ENCODE assay signal across 24 cellular contexts in genomic region chr2:39898934-39899333, GRCh38.
DNase-seq lines count a peak whose midpoint lies in the region; ATAC-seq and TF ChIP-seq lines count a peak whose summit lies in the region.
"Had no signal": no experiment of that assay in that cellular context is flagged by ENCODE, and none has a peak within 500 bp of the region (broad histone marks: within the 10 kb centered on the region; RNA-seq: fewer than 3 reads in every experiment).

No MANE protein-coding gene starts in this region.

- peak; percentile 52 for DNase-seq in HT1080 (ENCODE audit: low read depth)
- peak; percentile 76 for DNase-seq in PC-3
- DNase-seq in dermis blood vessel endothelial cell: peak; percentile 19
- DNase-seq in fibroblast of pulmonary artery (ENCODE audit: low read depth): peak; percentile 69
- DNase-seq in posterior vena cava (ENCODE audit: low spot score): no peak
- DNase-seq in activated naive CD4-positive, alpha-beta T cell treated with anti-CD3 and anti-CD28 coated beads for 36 hours: no peak
- DNase-seq in DMS 273 (lab: John Stamatoyannopoulos, UW; ENCODE audit: unreplicated experiment): no peak
- DNase-seq: 8988T; ACHN; AML-193; BE2C; CD4-positive, alpha-beta T cell; CD8-positive, alpha-beta memory T cell; DMS79; EL; GDM1; H9 had no signal

- no peaks in the 10 kb centered on the region for H3K9me2 ChIP-seq in PC-3 (replicated peaks; ENCODE audit: low read length)

- H3F3A ChIP-seq in PC-3 (ENCODE audit: low read length, unreplicated experiment): no peaks in the 10 kb centered on the region

- no peaks in the 10 kb centered on the region for H3K9me3 Mint-ChIP-seq in activated naive CD4-positive, alpha-beta T cell treated with anti-CD3 and anti-CD28 coated beads for 36 hours
- H3K9me3 Mint-ChIP-seq: CD4-positive, alpha-beta T cell had no signal

- H3K36me3 ChIP-seq in PC-3 (ENCODE audit: low read depth, low read length): no peaks in the 10 kb centered on the region
- H3K36me3 ChIP-seq: BE2C; BLaER1 treated with 17β-estradiol and CSF1 and Interleukin-3, amounts not matched to agents 10 nM and 100 nM had no signal

- H4K20me1 ChIP-seq in PC-3 (ENCODE audit: low read length): no peaks in the 10 kb centered on the region
- H4K20me1 ChIP-seq: BLaER1 treated with 17β-estradiol and CSF1 and Interleukin-3, amounts not matched to agents 10 nM and 100 nM had no signal

- POLR2A ChIA-PET in PC-3 (lab: Charles Lee; ENCODE audit: unreplicated experiment): interaction anchor here (0.6 to 0.9 kb wide), 3 partner anchors 24 to 196 kb away, joined by 3 to 5 read pairs (median 3); no protein-coding TSS in a partner anchor

- H3K36me3 Mint-ChIP-seq in activated naive CD4-positive, alpha-beta T cell treated with anti-CD3 and anti-CD28 coated beads for 36 hours (ENCODE audit: low read depth): no peaks in the 10 kb centered on the region
- H3K36me3 Mint-ChIP-seq: CD14-positive monocyte; CD8-positive, alpha-beta memory T cell had no signal

- H3K4me3 Mint-ChIP-seq in activated naive CD4-positive, alpha-beta T cell treated with anti-CD3 and anti-CD28 coated beads for 36 hours: no peak overlapping the region
- H3K4me3 Mint-ChIP-seq: CD14-positive monocyte; CD4-positive, alpha-beta T cell; CD8-positive, alpha-beta memory T cell; GM23338; H9 had no signal

- peak overlapping the region; percentile 68 for H3K27ac ChIP-seq in PC-3 (ENCODE audit: low read length)
- H3K27ac ChIP-seq: A549; BLaER1 treated with 17β-estradiol and CSF1 and Interleukin-3, amounts not matched to agents 10 nM and 100 nM had no signal

- no peak overlapping the region for H3K27ac Mint-ChIP-seq in activated naive CD4-positive, alpha-beta T cell treated with anti-CD3 and anti-CD28 coated beads for 36 hours
- H3K27ac Mint-ChIP-seq: CD14-positive monocyte; CD4-positive, alpha-beta T cell; CD8-positive, alpha-beta memory T cell; GM23338; H9 had no signal

- H3K4me3 ChIP-seq in PC-3 (ENCODE audit: low read length) (no peak overlapping the region), fibroblast of pulmonary artery (replicated peaks; ENCODE audit: low read depth, low read length) (no peak overlapping the region)
- H3K4me3 ChIP-seq: A549; BLaER1 treated with 17β-estradiol and CSF1 and Interleukin-3, amounts not matched to agents 10 nM and 100 nM; GM12878; GM23338 had no signal

- H3K27me3 Mint-ChIP-seq in activated naive CD4-positive, alpha-beta T cell treated with anti-CD3 and anti-CD28 coated beads for 36 hours (ENCODE audit: low read depth): peaks cover 8% of the 10 kb centered on the region
- H3K27me3 Mint-ChIP-seq: CD4-positive, alpha-beta T cell had no signal

- H3K4me1 Mint-ChIP-seq in activated naive CD4-positive, alpha-beta T cell treated with anti-CD3 and anti-CD28 coated beads for 36 hours (ENCODE audit: low read depth): no peaks in the 10 kb centered on the region
- H3K4me1 Mint-ChIP-seq: CD14-positive monocyte; CD8-positive, alpha-beta memory T cell; GM23338; H9 had no signal

- H3K9ac ChIP-seq in PC-3 (ENCODE audit: low read length): peak overlapping the region; percentile 4; the same call in 1 of the 2 replicates
- H3K9ac ChIP-seq: BLaER1 treated with 17β-estradiol and CSF1 and Interleukin-3, amounts not matched to agents 10 nM and 100 nM had no signal

- 0 out of 2 replicates have a peak overlapping the region, but pooled peaks have one; percentile 1 for H3K4me2 ChIP-seq in PC-3 (ENCODE audit: low read length)
- H3K4me2 ChIP-seq: A549; BLaER1 treated with 17β-estradiol and CSF1 and Interleukin-3, amounts not matched to agents 10 nM and 100 nM; GM23338 had no signal

- intact Hi-C loops in PC-3 (cut with micrococcal nuclease) (loop anchor here (2.0 kb wide), 1 partner anchor 18 kb away; no protein-coding TSS in a partner anchor), posterior vena cava (cut with DNase I) (no loop called here)
- intact Hi-C loops in activated naive CD4-positive, alpha-beta T cell treated with anti-CD3 and anti-CD28 coated beads for 36 hours (cut with micrococcal nuclease): no loop called here

- no TSS peak for BruUV-seq in PC-3 (replicated peaks; lab: Mats Ljungman, UMichigan)

- CTCF ChIA-PET in PC-3 (lab: Charles Lee): interaction anchor here (0.5 to 1.1 kb wide), 2 partner anchors 61 to 410 kb away, joined by 5 to 6 read pairs; no protein-coding TSS in a partner anchor
- CTCF ChIA-PET in activated naive CD4-positive, alpha-beta T cell treated with anti-CD3 and anti-CD28 coated beads for 36 hours (lab: Charles Lee): interaction anchor here (1.2 kb wide), 1 partner anchor 14 kb away, joined by 4 read pairs; no protein-coding TSS in a partner anchor

- H3K9me3 ChIP-seq in PC-3 (ENCODE audit: low read length): no peaks in the 10 kb centered on the region
- H3K9me3 ChIP-seq: A549, BE2C had no signal

- no peaks in the 10 kb centered on the region for H3K79me2 ChIP-seq in PC-3 (ENCODE audit: low read length)

- no peak overlapping the region for H2AFZ ChIP-seq in PC-3 (ENCODE audit: low read length)
- H2AFZ ChIP-seq: GM23338 had no signal

- H3K4me1 ChIP-seq in PC-3 (ENCODE audit: insufficient read depth, low read length): peaks cover 15% of the 10 kb centered on the region
- H3K4me1 ChIP-seq: A549; BE2C; BLaER1 treated with 17β-estradiol and CSF1 and Interleukin-3, amounts not matched to agents 10 nM and 100 nM had no signal

- ATAC-seq in PC-3: peak; percentile 92
- ATAC-seq in HG03439 (IDR thresholded peaks at IDR 0.05; ENCODE audit: unreplicated experiment): no peak
- ATAC-seq: A549, GM12878, GM23338, HCT116 had no signal

- H3K27me3 ChIP-seq in PC-3 (ENCODE audit: low read length): no peaks in the 10 kb centered on the region
- H3K27me3 ChIP-seq: BLaER1 treated with 17β-estradiol and CSF1 and Interleukin-3, amounts not matched to agents 10 nM and 100 nM had no signal

- no peak for TF ChIP-seq CTCF in PC-3 (conservative IDR thresholded peaks at IDR 0.05; ENCODE audit: low read depth, low read length)
- TF ChIP-seq CTCF in fibroblast of pulmonary artery (IDR thresholded peaks at IDR 0.05; ENCODE audit: low read length, missing control alignments): no peak

Comparison
In these comparisons a context has a peak if more than half of its experiments do, and no peak if none do; other contexts are left out.
1. DNase-seq: peak in HT1080 (single experiment), PC-3 (single experiment), dermis blood vessel endothelial cell (single experiment) and fibroblast of pulmonary artery (single experiment); none in posterior vena cava (single experiment), activated naive CD4-positive, alpha-beta T cell treated with anti-CD3 and anti-CD28 coated beads for 36 hours (single experiment) and DMS 273 (single experiment).